In genomic region chr12:57455374-57456144, GRCh38 we compare ENCODE assay signal across 9 cellular contexts. TPM values are rescaled to one million over a fixed set of nuclear protein-coding genes. Genes with fewer than 3 reads are reported as not detected.
DNase-seq lines count a peak whose midpoint lies in the region; ATAC-seq and TF ChIP-seq lines count a peak whose summit lies in the region.
"Had no signal": no experiment of that assay in that cellular context is flagged by ENCODE, and none has a peak within 500 bp of the region (broad histone marks: within the 10 kb centered on the region; RNA-seq: fewer than 3 reads in every experiment).

No MANE protein-coding gene starts in this region.

- peak overlapping the region; percentile 43 for H3K4me3 ChIP-seq in OCI-LY1 (ENCODE audit: low read depth, low read length, poor library complexity, severe bottlenecking)
- H3K4me3 ChIP-seq in endodermal cell (ENCODE audit: low read length) = no peak overlapping the region
- H3K4me3 ChIP-seq in smooth muscle cell = peak overlapping the region; percentile 16

- DNase-seq in activated CD8-positive, alpha-beta memory T cell treated with anti-CD3 and anti-CD28 coated beads, Interleukin-2, amount 50 U/mL, for 48 hours = peak; percentile 67
- no peak for DNase-seq in activated CD8-positive, alpha-beta memory T cell treated with anti-CD3 and anti-CD28 coated beads for 24 hours
- no peak for DNase-seq in endodermal cell
- no peak for DNase-seq in smooth muscle cell (lab: John Stamatoyannopoulos, UW; ENCODE audit: unreplicated experiment)
- DNase-seq in SKM-1 treated with dmso at 0.1 percent for 144 hours (lab: John Stamatoyannopoulos, UW; ENCODE audit: unreplicated experiment) = no peak
- no peak for DNase-seq in ACHN
- DNase-seq: activated gamma-delta T cell had no signal

- no peak for ATAC-seq in HG03045 (IDR thresholded peaks at IDR 0.05; ENCODE audit: unreplicated experiment)

- peaks cover 28% of the 10 kb centered on the region for H3K4me1 Mint-ChIP-seq in endodermal cell

- H3K36me3 Mint-ChIP-seq in endodermal cell (ENCODE audit: low read depth) = no peaks in the 10 kb centered on the region

- in situ Hi-C loops in ACHN (cut with HindIII; ENCODE audit: low pct_ligation_motif_present, low pct_unique_long_range_greater_than_20kb, low sequenced_read_pairs) = loop anchor here (25.0 kb wide), 1 partner anchor 168 kb away; no protein-coding TSS in a partner anchor

- TF ChIP-seq CTCF in OCI-LY1 (IDR thresholded peaks at IDR 0.05; ENCODE audit: low read length) (no peak), endodermal cell (conservative IDR thresholded peaks at IDR 0.05) (no peak), smooth muscle cell (IDR thresholded peaks at IDR 0.05; ENCODE audit: borderline replicate concordance, insufficient read depth, poor library complexity, severe bottlenecking) (no peak)

- H3K4me1 ChIP-seq in OCI-LY1 (ENCODE audit: insufficient read depth, low read length, severe bottlenecking) (peaks cover 22% of the 10 kb centered on the region), endodermal cell (ENCODE audit: control insufficient read depth, insufficient read depth, low read length) (no peaks in the 10 kb centered on the region), smooth muscle cell (ENCODE audit: low read depth) (peaks cover 19% of the 10 kb centered on the region)

- no peak overlapping the region for H2AFZ ChIP-seq in OCI-LY1 (ENCODE audit: low read length)
- H2AFZ ChIP-seq in smooth muscle cell (ENCODE audit: low read depth) = peak overlapping the region; percentile 0

- H3K4me2 ChIP-seq in OCI-LY1 (ENCODE audit: low read length) (peak overlapping the region; percentile 61), smooth muscle cell (peak overlapping the region; percentile 38)

- H3K9me2 ChIP-seq in OCI-LY1 (ENCODE audit: low read depth, low read length) = no peaks in the 10 kb centered on the region

- H4K20me1 ChIP-seq in OCI-LY1 (ENCODE audit: insufficient read depth, low read length) (no peaks in the 10 kb centered on the region), smooth muscle cell (ENCODE audit: low read depth) (no peaks in the 10 kb centered on the region)

- H3K27me3 Mint-ChIP-seq in endodermal cell (ENCODE audit: insufficient read depth) = peaks cover 12% of the 10 kb centered on the region

- H3K9ac ChIP-seq in OCI-LY1 (ENCODE audit: low read length) = no peak overlapping the region; the same call in 1 of the 2 replicates
- no peak overlapping the region for H3K9ac ChIP-seq in endodermal cell (ENCODE audit: extremely low read depth, low read length, poor library complexity, severe bottlenecking)
- H3K9ac ChIP-seq in smooth muscle cell (ENCODE audit: low read depth) = no peak overlapping the region

- peak overlapping the region; percentile 72 for H3K27ac Mint-ChIP-seq in endodermal cell

- H3K9me3 Mint-ChIP-seq in endodermal cell = no peaks in the 10 kb centered on the region

- 83 to 89% methylated on average over 7 to 9 of the region's 10 CpGs for WGBS in endodermal cell (ENCODE audit: insufficient coverage in 1 of 2, insufficient read length in 1 of 2), 2 experiments
- 49% methylated on average over 10 of the region's 10 CpGs for WGBS in smooth muscle cell (ENCODE audit: low lambda C conversion rate)

- H3K9me3 ChIP-seq in OCI-LY1 (ENCODE audit: low read length) = no peaks in the 10 kb centered on the region
- no peaks in the 10 kb centered on the region for H3K9me3 ChIP-seq in endodermal cell (ENCODE audit: control insufficient read depth, low read length)
- no peaks in the 10 kb centered on the region for H3K9me3 ChIP-seq in smooth muscle cell (replicated peaks; ENCODE audit: low read depth)

- H3K27me3 ChIP-seq in OCI-LY1 (ENCODE audit: insufficient read depth, low read length) (no peaks in the 10 kb centered on the region), endodermal cell (ENCODE audit: control insufficient read depth, insufficient read depth, low read length, poor library complexity, severe bottlenecking) (peaks cover 6% of the 10 kb centered on the region), smooth muscle cell (ENCODE audit: low read depth) (no peaks in the 10 kb centered on the region)

- H3K27ac ChIP-seq in OCI-LY1 (ENCODE audit: low read depth, low read length, poor library complexity, severe bottlenecking) (no peak overlapping the region), endodermal cell (ENCODE audit: low read depth, low read length) (no peak overlapping the region), smooth muscle cell (ENCODE audit: low read depth) (no peak overlapping the region)

- H3F3A ChIP-seq in OCI-LY1 (ENCODE audit: insufficient read depth, low read length) (no peaks in the 10 kb centered on the region), smooth muscle cell (ENCODE audit: low read depth) (peaks cover 5% of the 10 kb centered on the region)

- H3K4me3 Mint-ChIP-seq in endodermal cell = peak overlapping the region; percentile 35

- H3K79me2 ChIP-seq in OCI-LY1 (ENCODE audit: insufficient read depth, low read length) (no peaks in the 10 kb centered on the region), smooth muscle cell (ENCODE audit: low read depth) (peaks cover 10% of the 10 kb centered on the region)

- no peaks in the 10 kb centered on the region for H3K36me3 ChIP-seq in OCI-LY1 (ENCODE audit: insufficient read depth, low read length)
- H3K36me3 ChIP-seq in endodermal cell (ENCODE audit: control insufficient read depth, insufficient read depth, low read length) = no peaks in the 10 kb centered on the region
- H3K36me3 ChIP-seq in smooth muscle cell (ENCODE audit: low read depth) = no peaks in the 10 kb centered on the region

RNA-seq across cellular contexts. Expression of gene INHBE, which starts 0.5 kb away (rescaled TPM):
- total RNA-seq in endodermal cell = under 1 TPM; 0.24 to 0.29 TPM
- polyA plus RNA-seq in endodermal cell (2013, experiment 1 of 2) = 5.3 TPM
- polyA plus RNA-seq in endodermal cell (2013, experiment 2 of 2) = 1.9 TPM
- total RNA-seq in smooth muscle cell = 5.4 and 11.5 TPM in 2 replicates
- 2.1 and 2.3 TPM in 2 replicates for polyA plus RNA-seq in smooth muscle cell

RNA-seq across cellular contexts. Expression of gene GLI1, which starts 4.0 kb away (rescaled TPM):
- 1 to 10 TPM; 3.4 to 6.4 TPM for total RNA-seq in endodermal cell
- 3.6 TPM for polyA plus RNA-seq in endodermal cell (2013, experiment 1 of 2)
- 2.3 TPM for polyA plus RNA-seq in endodermal cell (2013, experiment 2 of 2)
- 1.4 and 1.5 TPM in 2 replicates for total RNA-seq in smooth muscle cell
- polyA plus RNA-seq in smooth muscle cell = 0.50 and 1.2 TPM in 2 replicates

RNA-seq across cellular contexts. Expression of gene INHBC, which starts 21.0 kb away (rescaled TPM):
- total RNA-seq in endodermal cell (not detected), smooth muscle cell (not detected in 2 replicates)
- 0.11 TPM for polyA plus RNA-seq in endodermal cell (2013, experiment 1 of 2)
- not detected for polyA plus RNA-seq in endodermal cell (2013, experiment 2 of 2)
- polyA plus RNA-seq in smooth muscle cell = 0.42 TPM in 1 of 2 replicates, not detected in the other

RNA-seq across cellular contexts. Expression of gene ARHGAP9, which starts 24.1 kb away (rescaled TPM):
- total RNA-seq in endodermal cell (1 to 10 TPM; 1.3 to 1.6 TPM), smooth muscle cell (1.3 TPM in 1 of 2 replicates, not detected in the other)
- polyA plus RNA-seq in endodermal cell (2013, experiment 1 of 2) = 0.82 TPM
- polyA plus RNA-seq in endodermal cell (2013, experiment 2 of 2) = 0.87 TPM
- polyA plus RNA-seq in smooth muscle cell = not detected in 2 replicates

RNA-seq across cellular contexts. Expression of gene R3HDM2, which starts 24.7 kb away (rescaled TPM):
- total RNA-seq in endodermal cell = 100 to 1,000 TPM in 1 of 2 donors, 10 to 100 TPM in 1; 82.7 to 116 TPM
- 48.3 TPM for polyA plus RNA-seq in endodermal cell (2013, experiment 1 of 2)
- polyA plus RNA-seq in endodermal cell (2013, experiment 2 of 2) = 38.3 TPM
- 10.4 and 16.0 TPM in 2 replicates for total RNA-seq in smooth muscle cell
- 12.2 and 17.2 TPM in 2 replicates for polyA plus RNA-seq in smooth muscle cell
